In genomic region chr17:44610331-44610730, GRCh38 we compare ENCODE assay signal across 1 cellular context.
TF ChIP-seq lines count a peak whose summit lies in the region.

No MANE protein-coding gene starts in this region.

TF ChIP-seq in IMR-90, 13 proteins besides CTCF, POLR2A, EP300 and RAD21:
- TF ChIP-seq, protein P1, sequence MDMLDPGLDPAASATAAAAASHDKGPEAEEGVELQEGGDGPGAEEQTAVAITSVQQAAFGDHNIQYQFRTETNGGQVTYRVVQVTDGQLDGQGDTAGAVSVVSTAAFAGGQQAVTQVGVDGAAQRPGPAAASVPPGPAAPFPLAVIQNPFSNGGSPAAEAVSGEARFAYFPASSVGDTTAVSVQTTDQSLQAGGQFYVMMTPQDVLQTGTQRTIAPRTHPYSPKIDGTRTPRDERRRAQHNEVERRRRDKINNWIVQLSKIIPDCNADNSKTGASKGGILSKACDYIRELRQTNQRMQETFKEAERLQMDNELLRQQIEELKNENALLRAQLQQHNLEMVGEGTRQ (IDR thresholded peaks at IDR 0.05; ENCODE audit: low read depth, low read length), result no peak
- TF ChIP-seq MXI1 (IDR thresholded peaks at IDR 0.05; ENCODE audit: borderline replicate concordance, low read depth, low read length) (no peak), RFX5 (IDR thresholded peaks at IDR 0.05; ENCODE audit: low read depth, low read length) (no peak), RCOR1 (IDR thresholded peaks at IDR 0.05; ENCODE audit: insufficient replicate concordance, low read length) (no peak), MAFK (IDR thresholded peaks at IDR 0.05; ENCODE audit: low read depth, low read length) (no peak), CEBPB (IDR thresholded peaks at IDR 0.05; ENCODE audit: low read depth, low read length) (no peak), BHLHE40 (IDR thresholded peaks at IDR 0.05; ENCODE audit: low read depth, low read length) (no peak), MAZ (IDR thresholded peaks at IDR 0.05; ENCODE audit: borderline replicate concordance, low read depth, low read length) (no peak)
- TF ChIP-seq, protein P2, sequence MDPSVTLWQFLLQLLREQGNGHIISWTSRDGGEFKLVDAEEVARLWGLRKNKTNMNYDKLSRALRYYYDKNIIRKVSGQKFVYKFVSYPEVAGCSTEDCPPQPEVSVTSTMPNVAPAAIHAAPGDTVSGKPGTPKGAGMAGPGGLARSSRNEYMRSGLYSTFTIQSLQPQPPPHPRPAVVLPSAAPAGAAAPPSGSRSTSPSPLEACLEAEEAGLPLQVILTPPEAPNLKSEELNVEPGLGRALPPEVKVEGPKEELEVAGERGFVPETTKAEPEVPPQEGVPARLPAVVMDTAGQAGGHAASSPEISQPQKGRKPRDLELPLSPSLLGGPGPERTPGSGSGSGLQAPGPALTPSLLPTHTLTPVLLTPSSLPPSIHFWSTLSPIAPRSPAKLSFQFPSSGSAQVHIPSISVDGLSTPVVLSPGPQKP (IDR thresholded peaks at IDR 0.05; ENCODE audit: borderline replicate concordance, low read depth, low read length), result no peak
